ENCODE assay signal across 12 cellular contexts in the genomic region with DNA sequence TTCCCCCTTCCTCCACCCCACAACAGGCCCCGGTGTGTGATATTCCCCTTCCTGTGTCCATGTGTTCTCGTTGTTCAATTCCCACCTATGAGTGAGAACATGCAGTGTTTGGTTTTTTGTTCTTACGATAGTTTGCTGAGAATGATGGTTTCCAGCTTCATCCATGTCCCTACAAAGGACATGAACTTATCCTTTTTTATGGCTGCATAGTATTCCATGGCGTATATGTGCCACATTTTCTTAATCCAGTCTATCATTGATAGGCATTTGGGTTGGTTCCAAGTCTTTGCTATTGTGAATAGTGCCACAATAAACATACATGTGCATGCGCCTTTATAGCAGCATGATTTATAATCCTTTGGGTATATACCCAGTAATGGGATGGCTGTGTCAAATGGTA. TPM values are rescaled to one million over a fixed set of nuclear protein-coding genes. Genes with fewer than 3 reads are reported as not detected.
"Had no signal": no experiment of that assay in that cellular context is flagged by ENCODE, and none has a peak within 500 bp of the region (broad histone marks: within the 10 kb centered on the region; RNA-seq: fewer than 3 reads in every experiment).

No MANE protein-coding gene starts in this region.

RNA-seq across cellular contexts. Expression of gene RPRML, which starts 24.8 kb away (rescaled TPM):
- total RNA-seq: activated B cell treated with CpG ODN at 0.5 μM for 24 hours; activated CD4-positive, alpha-beta memory T cell treated with anti-CD3 and anti-CD28 coated beads for 36 hours; activated CD4-positive, alpha-beta memory T cell treated with anti-CD3 and anti-CD28 coated beads, Interleukin-2, amount 10 ng/mL, durations not matched to agents 7 days and 5 days; activated CD4-positive, alpha-beta T cell treated with anti-CD3 and anti-CD28 coated beads for 36 hours; activated CD4-positive, alpha-beta T cell treated with anti-CD3 and anti-CD28 coated beads, Interleukin-2, amount 10 ng/mL, durations not matched to agents 24 days and 14 days; activated CD4-positive, alpha-beta T cell treated with anti-CD3 and anti-CD28 coated beads, Interleukin-2, amount 10 ng/mL, durations not matched to agents 7 days and 5 days; activated CD8-positive, alpha-beta memory T cell treated with anti-CD3 and anti-CD28 coated beads for 36 hours; activated CD8-positive, alpha-beta memory T cell treated with anti-CD3 and anti-CD28 coated beads, Interleukin-2, amount 10 ng/mL, durations not matched to agents 7 days and 5 days; activated CD8-positive, alpha-beta T cell treated with anti-CD3 and anti-CD28 coated beads for 36 hours; T-helper 1 cell treated with Interleukin-12 subunit alpha and Interleukin-12 subunit beta and Interleukin-4 antibody, amounts not matched to agents 30 ng/mL and 1 ng/mL, for 36 hours; T-helper 17 cell; T-helper 2 cell treated with Interferon-gamma antibody and Interleukin-4, amounts not matched to agents 100 ng/mL and 5 ng/mL, for 36 hours had no signal
